In the genomic region with DNA sequence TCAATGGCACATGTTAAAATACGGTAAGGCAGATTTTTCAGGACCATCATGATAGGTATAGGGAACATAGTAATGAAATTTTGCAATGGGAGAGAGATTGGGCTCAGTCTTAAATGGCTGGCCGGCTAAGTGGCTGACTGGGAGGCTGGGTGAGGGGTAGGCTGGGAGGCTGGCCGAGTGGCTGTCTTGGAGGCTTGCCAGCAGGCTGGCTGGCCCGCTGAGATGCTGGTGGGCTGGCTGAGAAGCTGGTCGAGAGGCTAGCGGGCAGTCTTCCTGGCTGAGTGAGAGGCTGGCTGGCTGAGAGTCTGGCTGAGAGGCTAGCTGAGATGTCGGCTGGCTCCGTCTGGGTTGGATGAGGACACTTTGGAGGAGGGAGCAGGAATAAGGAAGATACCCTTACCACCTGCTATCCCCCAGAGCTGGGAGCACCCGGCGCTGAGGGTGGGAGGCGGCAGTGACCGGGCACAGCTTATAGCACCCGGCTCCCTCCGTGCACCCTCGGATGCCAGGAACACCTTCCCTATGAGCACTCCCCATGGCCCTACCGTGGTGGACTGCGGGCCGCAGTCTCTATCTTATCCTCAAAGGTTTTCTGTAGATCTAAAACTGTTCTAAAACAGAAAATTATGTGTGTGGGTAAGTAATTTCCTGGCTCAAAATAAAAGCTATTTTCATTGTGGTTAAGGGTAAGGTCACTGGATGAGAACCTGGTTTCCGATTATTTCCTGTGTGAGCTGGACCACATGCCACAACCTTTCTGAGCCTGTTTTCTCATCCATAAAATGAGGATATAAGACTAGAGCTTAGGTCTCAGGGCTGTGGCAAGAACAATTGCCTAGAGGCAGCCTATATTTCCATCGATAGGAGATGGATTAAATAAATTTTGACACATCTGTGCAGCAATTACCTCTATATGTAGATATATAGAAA, we compare ENCODE assay signal across 12 cellular contexts. TPM values are rescaled to one million over a fixed set of nuclear protein-coding genes. Genes with fewer than 3 reads are reported as not detected.
DNase-seq lines count a peak whose midpoint lies in the region; FAIRE-seq and TF ChIP-seq lines count a peak whose summit lies in the region.
"Had no signal": no experiment of that assay in that cellular context is flagged by ENCODE, and none has a peak within 500 bp of the region (broad histone marks: within the 10 kb centered on the region; RNA-seq: fewer than 3 reads in every experiment).

No MANE protein-coding gene starts in this region.

- H2AFZ ChIP-seq in Karpas-422 (ENCODE audit: low read length) = no peak overlapping the region

- H3K36me3 ChIP-seq in thyroid gland (no peaks in the 10 kb centered on the region), small intestine (ENCODE audit: control insufficient read depth in 2 of 2, insufficient read depth in 2 of 2, low read length in 2 of 2) (no peaks in the 10 kb centered on the region), Karpas-422 (ENCODE audit: insufficient read depth, low read length) (no peaks in the 10 kb centered on the region)
- H3K36me3 ChIP-seq: HAP-1 had no signal

- no peaks in the 10 kb centered on the region for H3K79me2 ChIP-seq in Karpas-422 (ENCODE audit: low read length)

- H3K36me3 Mint-ChIP-seq in activated CD4-positive, alpha-beta memory T cell treated with anti-CD3 and anti-CD28 coated beads, Interleukin-2, amount 10 ng/mL, durations not matched to agents 7 days and 5 days (ENCODE audit: low read depth) = no peaks in the 10 kb centered on the region
- no peaks in the 10 kb centered on the region for H3K36me3 Mint-ChIP-seq in activated CD4-positive, alpha-beta memory T cell treated with anti-CD3 and anti-CD28 coated beads for 36 hours
- H3K36me3 Mint-ChIP-seq: brain had no signal

- H3K9ac ChIP-seq in Karpas-422 (ENCODE audit: low read length) = no peak overlapping the region

- DNase-seq in activated CD4-positive, alpha-beta memory T cell treated with anti-CD3 and anti-CD28 coated beads, Interleukin-2, amount 10 ng/mL, durations not matched to agents 7 days and 5 days = peak; percentile 47
- DNase-seq in activated CD4-positive, alpha-beta memory T cell treated with anti-CD3 and anti-CD28 coated beads for 36 hours = no peak
- DNase-seq in NCI-H2196 (lab: John Stamatoyannopoulos, UW; ENCODE audit: unreplicated experiment) (peak; percentile 81), astrocyte of the hippocampus (ENCODE audit: low read depth, low spot score) (peak; percentile 63), thyroid gland (peak; percentile 93), small intestine (no peak), Karpas-422 (no peak), kidney glomerular epithelial cell (lab: John Stamatoyannopoulos, UW) (no peak)
- DNase-seq: NCI-H1694 treated with DMSO at 0.1 percent for 48 hours had no signal

- peak in 1 of 2 donors; percentile 54 for TF ChIP-seq POLR2A in thyroid gland (IDR thresholded peaks at IDR 0.05)

- H4K20me1 ChIP-seq in Karpas-422 (ENCODE audit: insufficient read depth, low read depth, low read length) = no peaks in the 10 kb centered on the region

- peaks cover 23% of the 10 kb centered on the region for H3K27me3 Mint-ChIP-seq in activated CD4-positive, alpha-beta memory T cell treated with anti-CD3 and anti-CD28 coated beads, Interleukin-2, amount 10 ng/mL, durations not matched to agents 7 days and 5 days
- peaks cover 3% of the 10 kb centered on the region for H3K27me3 Mint-ChIP-seq in activated CD4-positive, alpha-beta memory T cell treated with anti-CD3 and anti-CD28 coated beads for 36 hours

- CTCF ChIA-PET in activated CD4-positive, alpha-beta memory T cell treated with anti-CD3 and anti-CD28 coated beads, Interleukin-2, amount 10 ng/mL, durations not matched to agents 7 days and 5 days (lab: Charles Lee) = interaction anchor here (0.9 to 1.3 kb wide), 3 partner anchors 119 to 135 kb away, joined by 3 to 6 read pairs (median 4); no protein-coding TSS in a partner anchor
- CTCF ChIA-PET in activated CD4-positive, alpha-beta memory T cell treated with anti-CD3 and anti-CD28 coated beads for 36 hours (lab: Charles Lee) = interaction anchor here (1.2 kb wide), 1 partner anchor 119 kb away, joined by 6 read pairs; no protein-coding TSS in a partner anchor

- H3K4me3 Mint-ChIP-seq in activated CD4-positive, alpha-beta memory T cell treated with anti-CD3 and anti-CD28 coated beads, Interleukin-2, amount 10 ng/mL, durations not matched to agents 7 days and 5 days = peak overlapping the region; percentile 10
- no peak overlapping the region for H3K4me3 Mint-ChIP-seq in activated CD4-positive, alpha-beta memory T cell treated with anti-CD3 and anti-CD28 coated beads for 36 hours
- H3K4me3 Mint-ChIP-seq: brain had no signal

- H3K4me1 ChIP-seq in thyroid gland (peaks cover 50 to 63% of the 10 kb centered on the region in 2 donors), small intestine (ENCODE audit: control insufficient read depth in 2 of 2, insufficient read depth in 1 of 2, low read depth in 1 of 2, low read length in 1 of 2) (peaks cover 0 to 5% of the 10 kb centered on the region in 2 donors), Karpas-422 (ENCODE audit: low read length) (no peaks in the 10 kb centered on the region)
- H3K4me1 ChIP-seq: HAP-1 had no signal

- no peaks in the 10 kb centered on the region for H3K9me3 ChIP-seq in thyroid gland
- no peaks in the 10 kb centered on the region for H3K9me3 ChIP-seq in small intestine (ENCODE audit: control insufficient read depth, low read depth)
- H3K9me3 ChIP-seq in Karpas-422 (ENCODE audit: low read length) = no peaks in the 10 kb centered on the region
- H3K9me3 ChIP-seq: HAP-1 had no signal

- no peak for TF ChIP-seq CTCF in thyroid gland (IDR thresholded peaks at IDR 0.05)

- no peak overlapping the region for H3K4me3 ChIP-seq in thyroid gland (replicated peaks in 1 of 3)
- no peak overlapping the region for H3K4me3 ChIP-seq in small intestine (ENCODE audit: low read depth in 1 of 2, low read length in 2 of 2)
- no peak overlapping the region for H3K4me3 ChIP-seq in Karpas-422 (ENCODE audit: low read length)
- H3K4me3 ChIP-seq: HAP-1 had no signal

- peaks cover 46% of the 10 kb centered on the region for H3K4me1 Mint-ChIP-seq in activated CD4-positive, alpha-beta memory T cell treated with anti-CD3 and anti-CD28 coated beads, Interleukin-2, amount 10 ng/mL, durations not matched to agents 7 days and 5 days
- peaks cover 15% of the 10 kb centered on the region for H3K4me1 Mint-ChIP-seq in activated CD4-positive, alpha-beta memory T cell treated with anti-CD3 and anti-CD28 coated beads for 36 hours (ENCODE audit: low read depth)

- peak overlapping the region; percentile 1 for H3K27ac Mint-ChIP-seq in activated CD4-positive, alpha-beta memory T cell treated with anti-CD3 and anti-CD28 coated beads, Interleukin-2, amount 10 ng/mL, durations not matched to agents 7 days and 5 days
- H3K27ac Mint-ChIP-seq in activated CD4-positive, alpha-beta memory T cell treated with anti-CD3 and anti-CD28 coated beads for 36 hours = no peak overlapping the region
- H3K27ac Mint-ChIP-seq: brain had no signal

- no peaks in the 10 kb centered on the region for H3K9me3 Mint-ChIP-seq in activated CD4-positive, alpha-beta memory T cell treated with anti-CD3 and anti-CD28 coated beads, Interleukin-2, amount 10 ng/mL, durations not matched to agents 7 days and 5 days
- H3K9me3 Mint-ChIP-seq in activated CD4-positive, alpha-beta memory T cell treated with anti-CD3 and anti-CD28 coated beads for 36 hours = no peaks in the 10 kb centered on the region
- H3K9me3 Mint-ChIP-seq: brain had no signal

- POLR2A ChIA-PET in activated CD4-positive, alpha-beta memory T cell treated with anti-CD3 and anti-CD28 coated beads, Interleukin-2, amount 10 ng/mL, durations not matched to agents 7 days and 5 days (lab: Charles Lee) = interaction anchor here (0.8 to 1.2 kb wide), 3 partner anchors 12 to 264 kb away, joined by 3 to 6 read pairs (median 3); a partner anchor contains a TSS
- POLR2A ChIA-PET in activated CD4-positive, alpha-beta memory T cell treated with anti-CD3 and anti-CD28 coated beads for 36 hours (lab: Charles Lee) = no interaction called here

- H3K27ac ChIP-seq in thyroid gland (peak overlapping the region; percentile 80 to 93 (median 81)), small intestine (ENCODE audit: low read depth in 1 of 2, low read length in 1 of 2) (no peak overlapping the region), Karpas-422 (ENCODE audit: low read length) (no peak overlapping the region)

- 29 to 37% methylated on average over 13 to 20 of the region's 20 CpGs for WGBS in thyroid gland, 2 donors
- 60 to 77% (median 62%) methylated on average over 20 of the region's 20 CpGs for WGBS in small intestine, 3 donors

- H3K27me3 ChIP-seq in thyroid gland (no peaks in the 10 kb centered on the region), small intestine (ENCODE audit: control insufficient read depth in 2 of 2, insufficient read depth in 2 of 2, low read length in 2 of 2) (no peaks in the 10 kb centered on the region), Karpas-422 (ENCODE audit: low read length) (no peaks in the 10 kb centered on the region)

- H3K9me2 ChIP-seq in Karpas-422 (replicated peaks; ENCODE audit: insufficient read depth, low read length) = no peaks in the 10 kb centered on the region

- no peak for FAIRE-seq in small intestine (lab: Jason Lieb, UNC)

- intact Hi-C loops in activated CD4-positive, alpha-beta memory T cell treated with anti-CD3 and anti-CD28 coated beads for 36 hours (cut with micrococcal nuclease) = no loop called here
- intact Hi-C loops in thyroid gland (cut with DNase I) = no loop called here

- no peak overlapping the region for H3K4me2 ChIP-seq in Karpas-422 (ENCODE audit: low read depth, low read length, poor library complexity, severe bottlenecking)

RNA-seq across cellular contexts. Expression of a gene that starts 34.5 kb away (rescaled TPM):
- total RNA-seq in activated CD4-positive, alpha-beta memory T cell treated with anti-CD3 and anti-CD28 coated beads, Interleukin-2, amount 10 ng/mL, durations not matched to agents 7 days and 5 days = under 1 TPM; 0.53 to 0.98 TPM
- total RNA-seq in activated CD4-positive, alpha-beta memory T cell treated with anti-CD3 and anti-CD28 coated beads for 36 hours = not detected
- total RNA-seq in thyroid gland = 1 to 10 TPM in 3 of 4 donors, under 1 TPM in 1; 0.29 to 4.0 (median 1.4) TPM
- 10 to 100 TPM; 61.5 to 91.6 (median 83.0) TPM for polyA plus RNA-seq in small intestine
- not detected in 2 replicates for total RNA-seq in Karpas-422 (2014; rRNA removed; shearing (Covaris generic); ENCODE audit: low replicate concordance)
- polyA plus RNA-seq: neural cell had no signal

Comparison
In these comparisons a context has a peak if more than half of its experiments do, and no peak if none do; other contexts are left out.
1. DNase-seq: peak in activated CD4-positive, alpha-beta memory T cell treated with anti-CD3 and anti-CD28 coated beads, Interleukin-2, amount 10 ng/mL, durations not matched to agents 7 days and 5 days (single experiment), NCI-H2196 (single experiment), astrocyte of the hippocampus (single experiment) and thyroid gland (2 of 2); none in activated CD4-positive, alpha-beta memory T cell treated with anti-CD3 and anti-CD28 coated beads for 36 hours (single experiment), small intestine (single experiment), Karpas-422 (single experiment) and kidney glomerular epithelial cell (single experiment).
2. H3K27ac ChIP-seq: peak in thyroid gland (3 of 3); none in small intestine (0 of 2) and Karpas-422 (single experiment).